ENCODE assay signal across 1 cellular context in the genomic region with DNA sequence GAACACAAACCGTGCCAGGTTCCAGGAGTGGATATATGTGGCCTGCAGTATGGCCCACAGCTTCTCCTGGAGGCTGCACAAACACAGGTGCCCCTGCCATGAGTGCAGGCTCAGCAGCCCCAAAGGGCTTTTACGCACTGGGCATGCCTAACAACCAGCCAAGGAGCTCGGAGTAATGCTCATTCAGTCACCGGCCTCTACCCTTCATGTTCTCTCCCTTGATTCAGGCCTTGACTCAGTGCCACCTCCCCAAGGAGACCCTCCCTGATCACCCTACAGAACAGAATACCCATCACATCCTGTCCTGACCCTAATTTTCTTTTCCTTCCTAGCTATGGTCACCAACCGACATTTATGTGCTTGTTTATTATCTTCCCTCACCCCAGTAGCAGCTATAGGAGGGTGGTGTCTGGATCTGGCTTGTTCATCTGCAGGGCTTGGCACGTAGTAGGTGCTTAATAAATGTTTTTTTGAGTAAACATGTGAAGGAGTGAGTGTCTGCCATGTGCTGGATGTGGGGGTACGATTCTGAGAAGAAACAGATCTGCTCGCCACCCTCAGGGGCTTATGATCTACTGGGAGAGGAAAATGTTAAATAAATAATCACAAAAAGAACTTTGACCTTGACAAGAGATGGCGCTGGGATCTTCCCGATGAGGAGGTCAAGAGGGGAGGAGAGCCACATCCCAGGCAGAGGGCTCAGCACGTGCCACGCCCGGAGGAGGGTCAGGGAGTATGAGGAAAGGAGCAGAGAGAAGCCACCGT.
TF ChIP-seq lines count a peak whose summit lies in the region.

No MANE protein-coding gene starts in this region.

TF ChIP-seq in HEK293, 187 proteins besides CTCF, POLR2A, EP300 and RAD21 (continued from another document):
- TF ChIP-seq, protein P1, sequence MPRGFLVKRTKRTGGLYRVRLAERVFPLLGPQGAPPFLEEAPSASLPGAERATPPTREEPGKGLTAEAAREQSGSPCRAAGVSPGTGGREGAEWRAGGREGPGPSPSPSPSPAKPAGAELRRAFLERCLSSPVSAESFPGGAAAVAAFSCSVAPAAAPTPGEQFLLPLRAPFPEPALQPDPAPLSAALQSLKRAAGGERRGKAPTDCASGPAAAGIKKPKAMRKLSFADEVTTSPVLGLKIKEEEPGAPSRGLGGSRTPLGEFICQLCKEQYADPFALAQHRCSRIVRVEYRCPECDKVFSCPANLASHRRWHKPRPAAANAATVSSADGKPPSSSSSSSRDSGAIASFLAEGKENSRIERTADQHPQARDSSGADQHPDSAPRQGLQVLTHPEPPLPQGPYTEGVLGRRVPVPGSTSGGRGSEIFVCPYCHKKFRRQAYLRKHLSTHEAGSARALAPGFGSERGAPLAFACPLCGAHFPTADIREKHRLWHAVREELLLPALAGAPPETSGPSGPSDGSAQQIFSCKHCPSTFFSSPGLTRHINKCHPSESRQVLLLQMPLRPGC (tag by site-specific recombination; IDR thresholded peaks at IDR 0.05) = no peak
- TF ChIP-seq, protein P2, sequence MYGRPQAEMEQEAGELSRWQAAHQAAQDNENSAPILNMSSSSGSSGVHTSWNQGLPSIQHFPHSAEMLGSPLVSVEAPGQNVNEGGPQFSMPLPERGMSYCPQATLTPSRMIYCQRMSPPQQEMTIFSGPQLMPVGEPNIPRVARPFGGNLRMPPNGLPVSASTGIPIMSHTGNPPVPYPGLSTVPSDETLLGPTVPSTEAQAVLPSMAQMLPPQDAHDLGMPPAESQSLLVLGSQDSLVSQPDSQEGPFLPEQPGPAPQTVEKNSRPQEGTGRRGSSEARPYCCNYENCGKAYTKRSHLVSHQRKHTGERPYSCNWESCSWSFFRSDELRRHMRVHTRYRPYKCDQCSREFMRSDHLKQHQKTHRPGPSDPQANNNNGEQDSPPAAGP (tag by site-specific recombination; IDR thresholded peaks at IDR 0.05) = 0 out of 2 replicates have a peak, but pooled peaks have one; percentile 29
